Comparison of ENCODE assay signal across 8 cellular contexts in the genomic region with DNA sequence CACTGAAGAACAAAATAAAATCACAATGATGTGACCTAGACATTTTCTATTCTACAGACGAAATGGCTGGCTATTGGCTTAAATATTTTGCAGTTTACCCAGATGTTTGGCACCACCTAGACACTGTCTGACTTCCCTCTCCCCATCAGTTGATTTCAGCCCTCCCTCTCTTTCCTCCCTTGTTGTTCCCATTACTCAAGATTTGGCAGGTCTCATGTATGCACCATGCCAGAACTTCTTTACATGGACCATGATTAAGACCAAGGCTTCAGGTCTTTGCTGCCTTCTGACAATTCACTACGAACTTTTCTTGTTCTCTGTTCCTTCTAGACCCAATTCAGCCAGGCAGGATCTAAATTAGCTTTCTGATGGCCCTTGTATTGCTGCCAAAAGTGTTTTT.
"Had no signal": no experiment of that assay in that cellular context is flagged by ENCODE, and none has a peak within 500 bp of the region (broad histone marks: within the 10 kb centered on the region; RNA-seq: fewer than 3 reads in every experiment).

No MANE protein-coding gene starts in this region.

- DNase-seq: GDM1, GF-D8 had no signal

- FAIRE-seq: G401.6, GM12878, GM12891, GM12892, GM18507, GM19239 had no signal

- ATAC-seq: GM12878 had no signal

- H3K4me3 ChIP-seq: GM12878 had no signal
